In the genomic region with DNA sequence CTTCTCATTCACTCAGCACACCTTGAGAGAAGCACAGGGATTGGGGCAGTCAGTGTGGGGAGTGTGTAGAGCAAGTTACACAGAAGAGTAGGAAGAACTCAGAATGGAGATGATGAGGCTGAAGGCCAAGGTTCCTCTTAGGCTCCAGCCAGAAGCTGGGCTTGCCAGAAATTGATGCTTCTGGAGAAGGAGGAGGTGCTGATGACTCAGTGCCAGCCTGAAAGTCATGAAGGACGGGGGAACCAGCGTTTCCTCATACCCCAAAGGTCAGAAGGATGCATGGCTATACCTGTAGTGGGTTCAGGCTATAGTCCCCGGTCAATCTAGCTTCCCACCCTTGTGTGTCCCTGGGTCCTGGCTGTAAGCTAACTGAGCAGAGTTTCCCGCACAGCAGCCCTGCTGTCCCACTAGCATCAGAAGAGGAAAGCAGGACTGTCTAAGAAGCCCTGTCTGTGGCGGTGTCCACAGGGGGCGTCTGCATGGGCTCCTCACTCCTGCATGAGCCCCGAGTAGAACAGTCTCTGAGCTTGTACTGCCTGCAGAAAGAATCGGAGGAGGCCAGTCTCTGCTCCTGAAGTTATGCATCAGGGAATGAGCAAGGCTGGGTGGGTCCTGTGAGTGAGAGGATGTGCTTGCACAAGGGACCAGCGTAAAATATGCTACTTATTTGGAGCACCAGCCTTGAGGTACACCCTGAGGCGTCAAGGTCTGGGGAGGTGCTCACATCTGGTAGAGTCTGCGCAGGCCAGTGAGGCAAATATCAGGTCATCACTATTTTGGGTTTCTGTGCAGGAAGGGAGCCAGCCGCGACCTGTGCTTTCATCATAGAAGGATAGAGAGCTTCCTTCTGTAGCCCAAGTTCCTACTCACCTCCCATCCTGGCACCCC, we compare ENCODE assay signal across 16 cellular contexts.
A peak's percentile ranks its signal among the peaks of the same experiment; 100 is the strongest.
DNase-seq lines count a peak whose midpoint lies in the region; ATAC-seq and TF ChIP-seq lines count a peak whose summit lies in the region.
"Had no signal": no experiment of that assay in that cellular context is flagged by ENCODE, and none has a peak within 500 bp of the region (broad histone marks: within the 10 kb centered on the region; RNA-seq: fewer than 3 reads in every experiment).

No MANE protein-coding gene starts in this region.

- H3K27me3 ChIP-seq in MG63 = no peaks in the 10 kb centered on the region
- no peaks in the 10 kb centered on the region for H3K27me3 ChIP-seq in hepatocyte
- H3K27me3 ChIP-seq: breast epithelium, right lobe of liver had no signal

- H3K9me3 Mint-ChIP-seq in WTC11 = peaks cover 10% of the 10 kb centered on the region
- H3K9me3 Mint-ChIP-seq: stimulated activated naive CD8-positive, alpha-beta T cell treated with anti-CD3 and anti-CD28 coated beads, Interleukin-15, amount 100 ng/mL, for 72 hours had no signal

- TF ChIP-seq CTCF in coronary artery (IDR thresholded peaks at IDR 0.05) (no peak), omental fat pad (IDR thresholded peaks at IDR 0.05) (no peak), WTC11 (IDR thresholded peaks at IDR 0.05) (no peak), hepatocyte (IDR thresholded peaks at IDR 0.05; ENCODE audit: poor library complexity) (no peak)

- no peak overlapping the region for H3K27ac ChIP-seq in coronary artery
- H3K27ac ChIP-seq in hepatocyte = no peak overlapping the region
- H3K27ac ChIP-seq: breast epithelium, epithelial cell of prostate, right lobe of liver had no signal

- CTCF ChIA-PET in WTC11 (lab: Charles Lee) = interaction anchor here (2.5 kb wide), 1 partner anchor 25 kb away, joined by 9 read pairs; no protein-coding TSS in a partner anchor

- peaks cover 4% of the 10 kb centered on the region; the same call in 1 of the 2 replicates for H3K9me3 ChIP-seq in MG63
- no peaks in the 10 kb centered on the region for H3K9me3 ChIP-seq in hepatocyte (ENCODE audit: low read depth)
- H3K9me3 ChIP-seq: breast epithelium, right lobe of liver had no signal

- POLR2A ChIA-PET in WTC11 (lab: Charles Lee) = no interaction called here

- H3K4me3 Mint-ChIP-seq in WTC11 = no peak overlapping the region
- H3K4me3 Mint-ChIP-seq: CD4-positive, alpha-beta memory T cell; nephron progenitor cell; stimulated activated naive CD8-positive, alpha-beta T cell treated with anti-CD3 and anti-CD28 coated beads, Interleukin-15, amount 100 ng/mL, for 72 hours had no signal

- H3K27ac Mint-ChIP-seq in WTC11 = no peak overlapping the region
- H3K27ac Mint-ChIP-seq: CD4-positive, alpha-beta memory T cell; nephron progenitor cell had no signal

- intact Hi-C loops in Right ventricle myocardium inferior (cut with DNase I) = no loop called here

- no peaks in the 10 kb centered on the region for H3K36me3 Mint-ChIP-seq in WTC11
- H3K36me3 Mint-ChIP-seq: CD4-positive, alpha-beta memory T cell had no signal

- H3K36me3 ChIP-seq in MG63 = no peaks in the 10 kb centered on the region
- H3K36me3 ChIP-seq in hepatocyte (replicated peaks; ENCODE audit: insufficient read depth, low read depth) = no peaks in the 10 kb centered on the region
- H3K36me3 ChIP-seq: breast epithelium, right lobe of liver had no signal

- H4K20me1 ChIP-seq in hepatocyte (ENCODE audit: insufficient read depth, poor library complexity, severe bottlenecking) = no peaks in the 10 kb centered on the region

- ATAC-seq in omental fat pad (ENCODE audit: low FRiP score) (peak; percentile 75), WTC11 (no peak; the same call in 1 of the 2 replicates), Right ventricle myocardium inferior (no peak)
- ATAC-seq: right lobe of liver had no signal

- H3K4me3 ChIP-seq in MG63 (no peak overlapping the region), coronary artery (no peak overlapping the region), hepatocyte (no peak overlapping the region)
- H3K4me3 ChIP-seq: breast epithelium, right lobe of liver had no signal

- WGBS in hepatocyte (ENCODE audit: low lambda C conversion rate, missing lambda C conversion rate) = 89% methylated on average over 13 of the region's 13 CpGs

- no peaks in the 10 kb centered on the region for H3K79me2 ChIP-seq in hepatocyte

- H3K4me2 ChIP-seq in hepatocyte = no peak overlapping the region

- H3K9me2 ChIP-seq in hepatocyte (replicated peaks; ENCODE audit: insufficient read depth) = no peaks in the 10 kb centered on the region

- DNase-seq in ELR (ENCODE audit: low read depth) = peak; percentile 62
- DNase-seq in MG63 = peak; percentile 73
- DNase-seq in coronary artery (ENCODE audit: low spot score) = peak; percentile 35
- DNase-seq in omental fat pad (ENCODE audit: low spot score) = peak; percentile 21
- DNase-seq in WTC11 (ENCODE audit: low spot score) = no peak
- DNase-seq in hepatocyte (ENCODE audit: low spot score) = no peak
- no peak for DNase-seq in Right ventricle myocardium inferior (ENCODE audit: missing footprints)
- DNase-seq: activated gamma-delta T cell treated with Interleukin-2 at 50 U/mL for 16 hours; CD4-positive, alpha-beta memory T cell; hypothalamus; NCI-H1048; nephron progenitor cell; stimulated activated naive CD8-positive, alpha-beta T cell treated with anti-CD3 and anti-CD28 coated beads, Interleukin-15, amount 100 ng/mL, for 72 hours had no signal

- H3K4me1 Mint-ChIP-seq in WTC11 = no peaks in the 10 kb centered on the region
- H3K4me1 Mint-ChIP-seq: CD4-positive, alpha-beta memory T cell had no signal

- H2AFZ ChIP-seq in hepatocyte = no peak overlapping the region

- H3K27me3 Mint-ChIP-seq in WTC11 (ENCODE audit: low read depth) = peaks cover 5% of the 10 kb centered on the region

- H3K4me1 ChIP-seq in hepatocyte (ENCODE audit: insufficient read depth) = peaks cover 24% of the 10 kb centered on the region
- H3K4me1 ChIP-seq: breast epithelium, right lobe of liver had no signal

TF ChIP-seq in WTC11, 78 proteins besides CTCF, POLR2A, EP300 and RAD21 (continues in another document):
- TF ChIP-seq NFATC4 (CRISPR knock-in tag; IDR thresholded peaks at IDR 0.05) (no peak), GRHL2 (CRISPR knock-in tag; IDR thresholded peaks at IDR 0.05; ENCODE audit: insufficient replicate concordance, severe bottlenecking) (no peak), RELA (CRISPR knock-in tag; IDR thresholded peaks at IDR 0.05; ENCODE audit: borderline replicate concordance) (no peak), ZNF263 (CRISPR knock-in tag; IDR thresholded peaks at IDR 0.05; ENCODE audit: low read depth) (no peak), TEAD1 (CRISPR knock-in tag; IDR thresholded peaks at IDR 0.05) (no peak)
- TF ChIP-seq, protein P1, sequence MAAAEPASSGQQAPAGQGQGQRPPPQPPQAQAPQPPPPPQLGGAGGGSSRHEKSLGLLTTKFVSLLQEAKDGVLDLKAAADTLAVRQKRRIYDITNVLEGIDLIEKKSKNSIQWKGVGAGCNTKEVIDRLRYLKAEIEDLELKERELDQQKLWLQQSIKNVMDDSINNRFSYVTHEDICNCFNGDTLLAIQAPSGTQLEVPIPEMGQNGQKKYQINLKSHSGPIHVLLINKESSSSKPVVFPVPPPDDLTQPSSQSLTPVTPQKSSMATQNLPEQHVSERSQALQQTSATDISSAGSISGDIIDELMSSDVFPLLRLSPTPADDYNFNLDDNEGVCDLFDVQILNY (CRISPR knock-in tag; IDR thresholded peaks at IDR 0.05) = no peak
- TF ChIP-seq, protein P2, sequence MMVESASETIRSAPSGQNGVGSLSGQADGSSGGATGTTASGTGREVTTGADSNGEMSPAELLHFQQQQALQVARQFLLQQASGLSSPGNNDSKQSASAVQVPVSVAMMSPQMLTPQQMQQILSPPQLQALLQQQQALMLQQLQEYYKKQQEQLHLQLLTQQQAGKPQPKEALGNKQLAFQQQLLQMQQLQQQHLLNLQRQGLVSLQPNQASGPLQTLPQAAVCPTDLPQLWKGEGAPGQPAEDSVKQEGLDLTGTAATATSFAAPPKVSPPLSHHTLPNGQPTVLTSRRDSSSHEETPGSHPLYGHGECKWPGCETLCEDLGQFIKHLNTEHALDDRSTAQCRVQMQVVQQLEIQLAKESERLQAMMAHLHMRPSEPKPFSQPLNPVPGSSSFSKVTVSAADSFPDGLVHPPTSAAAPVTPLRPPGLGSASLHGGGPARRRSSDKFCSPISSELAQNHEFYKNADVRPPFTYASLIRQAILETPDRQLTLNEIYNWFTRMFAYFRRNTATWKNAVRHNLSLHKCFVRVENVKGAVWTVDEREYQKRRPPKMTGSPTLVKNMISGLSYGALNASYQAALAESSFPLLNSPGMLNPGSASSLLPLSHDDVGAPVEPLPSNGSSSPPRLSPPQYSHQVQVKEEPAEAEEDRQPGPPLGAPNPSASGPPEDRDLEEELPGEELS (CRISPR knock-in tag; IDR thresholded peaks at IDR 0.05) = no peak
- TF ChIP-seq, protein P3, sequence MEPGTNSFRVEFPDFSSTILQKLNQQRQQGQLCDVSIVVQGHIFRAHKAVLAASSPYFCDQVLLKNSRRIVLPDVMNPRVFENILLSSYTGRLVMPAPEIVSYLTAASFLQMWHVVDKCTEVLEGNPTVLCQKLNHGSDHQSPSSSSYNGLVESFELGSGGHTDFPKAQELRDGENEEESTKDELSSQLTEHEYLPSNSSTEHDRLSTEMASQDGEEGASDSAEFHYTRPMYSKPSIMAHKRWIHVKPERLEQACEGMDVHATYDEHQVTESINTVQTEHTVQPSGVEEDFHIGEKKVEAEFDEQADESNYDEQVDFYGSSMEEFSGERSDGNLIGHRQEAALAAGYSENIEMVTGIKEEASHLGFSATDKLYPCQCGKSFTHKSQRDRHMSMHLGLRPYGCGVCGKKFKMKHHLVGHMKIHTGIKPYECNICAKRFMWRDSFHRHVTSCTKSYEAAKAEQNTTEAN (CRISPR knock-in tag; IDR thresholded peaks at IDR 0.05) = no peak

Comparison
In these comparisons a context has a peak if more than half of its experiments do, and no peak if none do; other contexts are left out.
1. DNase-seq: peak in ELR (single experiment), MG63 (single experiment), coronary artery (single experiment) and omental fat pad (single experiment); none in WTC11 (single experiment), hepatocyte (single experiment) and Right ventricle myocardium inferior (single experiment).